ENCODE assay signal across 8 cellular contexts in the genomic region with DNA sequence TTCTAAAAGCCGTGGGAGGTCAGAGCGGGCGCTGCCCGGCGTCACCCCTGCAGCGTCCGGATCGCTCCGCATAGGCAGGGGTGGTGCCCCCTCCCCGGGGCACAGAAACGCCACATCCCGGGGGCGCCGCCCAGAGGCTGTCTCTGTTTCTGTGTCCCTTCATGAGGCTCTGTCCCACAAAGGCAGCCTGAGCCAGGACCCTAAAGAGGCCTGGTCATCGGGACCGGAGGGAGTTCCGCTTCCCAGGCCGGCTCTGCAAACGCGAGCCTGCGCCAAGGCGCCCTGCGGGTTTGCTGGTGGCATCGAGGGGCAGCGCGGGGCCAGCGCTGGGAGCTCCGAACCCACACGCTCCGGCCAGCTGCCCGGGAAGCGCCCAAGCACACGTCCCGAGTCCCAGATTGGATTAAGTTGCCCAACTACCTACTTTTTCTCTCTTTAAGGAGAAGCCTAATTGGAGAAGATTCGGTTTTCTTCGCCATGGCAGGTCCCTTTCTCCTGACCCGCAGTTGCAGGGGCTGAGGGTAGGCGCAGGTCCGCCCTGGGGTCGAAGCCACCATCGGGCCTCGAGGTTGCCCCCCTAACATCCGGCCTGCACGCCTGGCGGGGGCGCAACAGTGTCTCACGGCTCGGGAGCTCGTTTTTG.
A peak's percentile ranks its signal among the peaks of the same experiment; 100 is the strongest.
DNase-seq lines count a peak whose midpoint lies in the region; ATAC-seq, FAIRE-seq and TF ChIP-seq lines count a peak whose summit lies in the region.

No MANE protein-coding gene starts in this region.

- no peaks in the 10 kb centered on the region for H4K20me1 ChIP-seq in GM23338 (replicated peaks; ENCODE audit: insufficient read depth)

- TF ChIP-seq CTCF in GM23338 (conservative IDR thresholded peaks at IDR 0.05; ENCODE audit: low read depth in 2 of 2), result peak; percentile 29 to 51; a peak in 3 of 4 replicates
- TF ChIP-seq CTCF in D721Med (IDR thresholded peaks at IDR 0.05; ENCODE audit: insufficient read depth, missing control alignments), result no peak

- WGBS in small intestine, 3 donors, result 1 to 2% (median 2%) methylated on average over 47 to 49 of the region's 49 CpGs

- no peaks in the 10 kb centered on the region for H3K79me2 ChIP-seq in GM23338 (replicated peaks; ENCODE audit: insufficient read depth)

- peak; percentile 77 for DNase-seq in GM23338 (ENCODE audit: low spot score)
- DNase-seq in activated CD8-positive, alpha-beta memory T cell treated with anti-CD3 and anti-CD28 coated beads for 24 hours, result peak; percentile 79
- DNase-seq in head of caudate nucleus, result peak in 38 of 42 donors; percentile 15 to 61 (median 38)
- no peak for DNase-seq in small intestine
- no peak for DNase-seq in NCI-H146 treated with DMSO at 0.1 percent for 48 hours (lab: John Stamatoyannopoulos, UW; ENCODE audit: unreplicated experiment)
- DNase-seq in COLO668 (lab: John Stamatoyannopoulos, UW; ENCODE audit: unreplicated experiment), result no peak
- DNase-seq in D721Med (ENCODE audit: insufficient read length, low spot score), result no peak
- no peak for DNase-seq in NCI-H510A treated with DMSO at 0.1 percent for 48 hours (lab: John Stamatoyannopoulos, UW)

- peaks cover 26% of the 10 kb centered on the region for H3K4me1 ChIP-seq in GM23338 (ENCODE audit: insufficient read depth)
- no peaks in the 10 kb centered on the region for H3K4me1 ChIP-seq in small intestine (ENCODE audit: control insufficient read depth in 2 of 2, insufficient read depth in 1 of 2, low read depth in 1 of 2, low read length in 1 of 2)

- H3K36me3 ChIP-seq in GM23338 (ENCODE audit: insufficient read depth) (no peaks in the 10 kb centered on the region), small intestine (ENCODE audit: control insufficient read depth in 2 of 2, insufficient read depth in 2 of 2, low read length in 2 of 2) (no peaks in the 10 kb centered on the region)

- H3K4me3 Mint-ChIP-seq in GM23338, result peak overlapping the region; percentile 71

- H3K9me3 ChIP-seq in small intestine (ENCODE audit: control insufficient read depth, low read depth), result no peaks in the 10 kb centered on the region

- peak overlapping the region; percentile 99 for H2AFZ ChIP-seq in GM23338

- H3K27ac Mint-ChIP-seq in GM23338, result no peak overlapping the region; the same call in 1 of the 2 replicates

- H3K27ac ChIP-seq in GM23338 (ENCODE audit: low read depth), result peak overlapping the region; percentile 57; the same call in 1 of the 2 replicates
- H3K27ac ChIP-seq in small intestine (ENCODE audit: low read depth in 1 of 2, low read length in 1 of 2), result no peak overlapping the region

- intact Hi-C loops in head of caudate nucleus (cut with DNase I), result no loop called here

- ATAC-seq in GM23338, result peak; percentile 86

- peaks cover 7% of the 10 kb centered on the region for H3K27me3 Mint-ChIP-seq in GM23338 (ENCODE audit: insufficient read depth, low read depth, poor library complexity)

- no peaks in the 10 kb centered on the region for H3K9me2 ChIP-seq in GM23338 (ENCODE audit: insufficient read depth)

- H3K4me2 ChIP-seq in GM23338, result peak overlapping the region; percentile 95

- H3F3A ChIP-seq in GM23338 (replicated peaks; ENCODE audit: low read depth), result no peaks in the 10 kb centered on the region

- H3K4me3 ChIP-seq in GM23338, result peak overlapping the region; percentile 85
- peak overlapping the region; percentile 0 to 1 for H3K4me3 ChIP-seq in small intestine (ENCODE audit: low read depth in 1 of 2, low read length in 2 of 2)

- H3K9me3 Mint-ChIP-seq in GM23338, result no peaks in the 10 kb centered on the region

- no peaks in the 10 kb centered on the region for H3K36me3 Mint-ChIP-seq in GM23338 (ENCODE audit: low read depth)

- FAIRE-seq in small intestine (lab: Jason Lieb, UNC) (no peak), D721Med (lab: Jason Lieb, UNC) (no peak)

- H3K27me3 ChIP-seq in GM23338 (ENCODE audit: insufficient read depth), result peaks cover 12% of the 10 kb centered on the region
- H3K27me3 ChIP-seq in small intestine (ENCODE audit: control insufficient read depth in 2 of 2, insufficient read depth in 2 of 2, low read length in 2 of 2), result peaks cover 5 to 15% of the 10 kb centered on the region in 2 donors

- H3K4me1 Mint-ChIP-seq in GM23338, result peaks cover 51% of the 10 kb centered on the region

TF ChIP-seq in GM23338, 12 proteins besides CTCF, POLR2A, EP300 and RAD21:
- TF ChIP-seq NANOG (IDR thresholded peaks at IDR 0.05; ENCODE audit: borderline replicate concordance), result no peak
- TF ChIP-seq CREB1 (CRISPR knock-in tag; IDR thresholded peaks at IDR 0.05; ENCODE audit: low read depth), result peak; percentile 35; the same call in 1 of the 2 replicates

Comparison
In these comparisons a context has a peak if more than half of its experiments do, and no peak if none do; other contexts are left out.
1. DNase-seq: peak in GM23338 (single experiment), activated CD8-positive, alpha-beta memory T cell treated with anti-CD3 and anti-CD28 coated beads for 24 hours (single experiment) and head of caudate nucleus (38 of 42); none in small intestine (single experiment), NCI-H146 treated with DMSO at 0.1 percent for 48 hours (single experiment), COLO668 (single experiment), D721Med (single experiment) and NCI-H510A treated with DMSO at 0.1 percent for 48 hours (single experiment).